Comparison of ENCODE assay signal across 11 cellular contexts in genomic region chr18:46615720-46616119, GRCh38. TPM values are rescaled to one million over a fixed set of nuclear protein-coding genes. Genes with fewer than 3 reads are reported as not detected.
"Had no signal": no experiment of that assay in that cellular context is flagged by ENCODE, and none has a peak within 500 bp of the region (broad histone marks: within the 10 kb centered on the region; RNA-seq: fewer than 3 reads in every experiment).

No MANE protein-coding gene starts in this region.

- H3K9ac ChIP-seq: GM23248, KMS-11 had no signal

- FAIRE-seq: H54, HepG2 had no signal

- ATAC-seq: HepG2 had no signal

- H3K4me3 ChIP-seq: GM23248 had no signal

- H3K4me2 ChIP-seq: KMS-11 had no signal

- DNase-seq: GM23248, GOT3, H9, HCEC 1CT, Karpas-422, KBM-7 had no signal

- H2AFZ ChIP-seq: GM23248 had no signal

- H3K27ac ChIP-seq: GM23248, KMS-11 had no signal

RNA-seq across cellular contexts. Expression of gene LOXHD1, which starts 41.3 kb away (rescaled TPM):
- total RNA-seq: GM23248, HepG2, HT1080, LHCN-M2 had no signal
- polyA plus RNA-seq: GM23248, HepG2 had no signal
